In genomic region chr14:85248881-85249635, GRCh38 we compare ENCODE assay signal across 19 cellular contexts.
DNase-seq lines count a peak whose midpoint lies in the region; ATAC-seq and TF ChIP-seq lines count a peak whose summit lies in the region.
"Had no signal": no experiment of that assay in that cellular context is flagged by ENCODE, and none has a peak within 500 bp of the region (broad histone marks: within the 10 kb centered on the region; RNA-seq: fewer than 3 reads in every experiment).

No MANE protein-coding gene starts in this region.

- intact Hi-C loops in Right ventricle myocardium superior (cut with DNase I), result no loop called here
- intact Hi-C loops in cardiac septum (cut with DNase I), result no loop called here
- intact Hi-C loops in adrenal gland (cut with DNase I), result no loop called here
- intact Hi-C loops in vagina (cut with DNase I), result no loop called here

- TF ChIP-seq CTCF in adrenal gland (IDR thresholded peaks at IDR 0.05) (no peak), hepatocyte (IDR thresholded peaks at IDR 0.05; ENCODE audit: poor library complexity) (no peak), type B pancreatic cell (conservative IDR thresholded peaks at IDR 0.05) (no peak), vagina (IDR thresholded peaks at IDR 0.05) (no peak)

- no peaks in the 10 kb centered on the region for H4K20me1 ChIP-seq in hepatocyte (ENCODE audit: insufficient read depth, poor library complexity, severe bottlenecking)

- peaks cover 34% of the 10 kb centered on the region for H3K4me1 Mint-ChIP-seq in type B pancreatic cell (ENCODE audit: unreplicated experiment)
- H3K4me1 Mint-ChIP-seq: CD4-positive, CD25-positive, alpha-beta regulatory T cell had no signal

- H3K4me3 ChIP-seq in adrenal gland, result no peak overlapping the region
- H3K4me3 ChIP-seq in hepatocyte, result no peak overlapping the region
- H3K4me3 ChIP-seq in vagina, result no peak overlapping the region
- H3K4me3 ChIP-seq: A549, upper lobe of left lung had no signal

- no peak overlapping the region for H3K4me2 ChIP-seq in hepatocyte
- H3K4me2 ChIP-seq: A549 had no signal

- H3K27me3 ChIP-seq in adrenal gland (no peaks in the 10 kb centered on the region), hepatocyte (no peaks in the 10 kb centered on the region), vagina (no peaks in the 10 kb centered on the region)
- H3K27me3 ChIP-seq: upper lobe of left lung had no signal

- no peaks in the 10 kb centered on the region for H3K36me3 Mint-ChIP-seq in type B pancreatic cell
- H3K36me3 Mint-ChIP-seq: CD4-positive, CD25-positive, alpha-beta regulatory T cell had no signal

- H3K27me3 Mint-ChIP-seq in type B pancreatic cell, result no peaks in the 10 kb centered on the region
- H3K27me3 Mint-ChIP-seq: CD4-positive, CD25-positive, alpha-beta regulatory T cell had no signal

- ATAC-seq in Right ventricle myocardium superior (ENCODE audit: poor library complexity), result peak; percentile 58
- ATAC-seq: A549 had no signal

- H3K27ac Mint-ChIP-seq in type B pancreatic cell, result peak overlapping the region; percentile 82
- H3K27ac Mint-ChIP-seq: activated T-helper 1 cell treated with anti-CD3 and anti-CD28 coated beads, Interleukin-12 subunit alpha, Interleukin-12 subunit beta, Interleukin-2, Interleukin-4 antibody, amounts not matched to agents 30 ng/mL and 10 ng/mL and 1 ng/mL, durations not matched to agents 14 hours and 24 hours and 36 hours; CD4-positive, CD25-positive, alpha-beta regulatory T cell had no signal

- no peaks in the 10 kb centered on the region for H3K9me2 ChIP-seq in hepatocyte (replicated peaks; ENCODE audit: insufficient read depth)

- DNase-seq in Right ventricle myocardium superior, result no peak
- no peak for DNase-seq in cardiac septum (ENCODE audit: low spot score)
- peak; percentile 40 to 67 (median 52) for DNase-seq in adrenal gland
- peak; percentile 5 for DNase-seq in hepatocyte (ENCODE audit: low spot score)
- no peak for DNase-seq in type B pancreatic cell (ENCODE audit: extremely low spot score, unreplicated experiment)
- DNase-seq in NCI-H2107 (lab: John Stamatoyannopoulos, UW), result no peak
- no peak for DNase-seq in HPDE6-E6E7 (ENCODE audit: extremely low spot score)
- DNase-seq in vagina (ENCODE audit: extremely low spot score in 2 of 2), result no peak
- DNase-seq: activated CD8-positive, alpha-beta memory T cell treated with anti-CD3 and anti-CD28 coated beads for 24 hours; amniotic stem cell; CD4-positive, CD25-positive, alpha-beta regulatory T cell; DMS79; NCI-H187; stimulated activated CD4-positive, alpha-beta T cell treated with anti-CD3 and anti-CD28 coated beads, Interleukin-15, amount 100 ng/mL, for 24 hours; stimulated activated naive CD4-positive, alpha-beta T cell; upper lobe of left lung had no signal

- peaks cover 16% of the 10 kb centered on the region for H3K9me3 Mint-ChIP-seq in type B pancreatic cell

- TF ChIP-seq POLR2A in adrenal gland (IDR thresholded peaks at IDR 0.05) (no peak), vagina (IDR thresholded peaks at IDR 0.05) (no peak)

- H3K79me2 ChIP-seq in hepatocyte, result no peaks in the 10 kb centered on the region

- H3K9me3 ChIP-seq in adrenal gland (replicated peaks in 1 of 3), result peaks cover 0 to 5% (median 0%) of the 10 kb centered on the region in 3 donors
- H3K9me3 ChIP-seq in hepatocyte (ENCODE audit: low read depth), result no peaks in the 10 kb centered on the region
- H3K9me3 ChIP-seq in vagina, result no peaks in the 10 kb centered on the region
- H3K9me3 ChIP-seq: A549, upper lobe of left lung had no signal

- H3K36me3 ChIP-seq in adrenal gland (replicated peaks in 1 of 2) (no peaks in the 10 kb centered on the region), hepatocyte (replicated peaks; ENCODE audit: insufficient read depth, low read depth) (no peaks in the 10 kb centered on the region), vagina (no peaks in the 10 kb centered on the region)
- H3K36me3 ChIP-seq: upper lobe of left lung had no signal

- H3K4me3 Mint-ChIP-seq in type B pancreatic cell, result peak overlapping the region; percentile 74
- H3K4me3 Mint-ChIP-seq: activated T-helper 1 cell treated with anti-CD3 and anti-CD28 coated beads, Interleukin-12 subunit alpha, Interleukin-12 subunit beta, Interleukin-2, Interleukin-4 antibody, amounts not matched to agents 30 ng/mL and 10 ng/mL and 1 ng/mL, durations not matched to agents 14 hours and 24 hours and 36 hours; CD4-positive, CD25-positive, alpha-beta regulatory T cell; nephron had no signal

- H3K4me1 ChIP-seq in adrenal gland (replicated peaks in 1 of 2) (no peaks in the 10 kb centered on the region), hepatocyte (ENCODE audit: insufficient read depth) (peaks cover 6% of the 10 kb centered on the region), vagina (no peaks in the 10 kb centered on the region)
- H3K4me1 ChIP-seq: A549 had no signal

- 42 to 49% (median 45%) methylated on average over 4 of the region's 4 CpGs for WGBS in adrenal gland, 4 donors
- 73% methylated on average over 4 of the region's 4 CpGs for WGBS in hepatocyte (ENCODE audit: low lambda C conversion rate, missing lambda C conversion rate)

- H2AFZ ChIP-seq in hepatocyte, result no peak overlapping the region

- H3K27ac ChIP-seq in adrenal gland (no peak overlapping the region), hepatocyte (no peak overlapping the region), vagina (no peak overlapping the region)
- H3K27ac ChIP-seq: A549, upper lobe of left lung had no signal

Comparison
In these comparisons a context has a peak if more than half of its experiments do, and no peak if none do; other contexts are left out.
1. DNase-seq: peak in adrenal gland (7 of 7) and hepatocyte (single experiment); none in Right ventricle myocardium superior (single experiment), cardiac septum (single experiment), type B pancreatic cell (single experiment), NCI-H2107 (single experiment), HPDE6-E6E7 (single experiment) and vagina (0 of 2).